In the genomic region with DNA sequence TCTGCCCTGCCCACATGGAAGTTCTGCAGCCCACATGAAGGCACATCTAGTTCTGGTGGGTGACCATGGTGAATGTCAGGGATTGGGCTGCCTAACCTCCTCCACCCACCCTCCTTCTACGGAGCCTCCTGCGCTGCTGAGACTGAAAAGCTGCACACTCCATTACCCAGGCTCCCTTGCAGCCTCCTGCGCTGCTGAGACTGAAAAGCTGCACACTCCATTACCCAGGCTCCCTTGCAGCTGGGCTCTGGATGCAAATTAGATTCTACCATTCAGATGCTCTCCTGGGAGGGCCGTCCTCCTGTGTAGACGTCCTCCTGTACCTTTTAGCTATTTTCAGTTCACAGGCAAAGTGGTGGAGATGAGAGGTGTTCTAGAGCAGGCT, we compare ENCODE assay signal across 2 cellular contexts.
TF ChIP-seq lines count a peak whose summit lies in the region.

No MANE protein-coding gene starts in this region.

TF ChIP-seq in K562, 482 proteins besides CTCF, POLR2A, EP300 and RAD21:
- TF ChIP-seq, protein P1, sequence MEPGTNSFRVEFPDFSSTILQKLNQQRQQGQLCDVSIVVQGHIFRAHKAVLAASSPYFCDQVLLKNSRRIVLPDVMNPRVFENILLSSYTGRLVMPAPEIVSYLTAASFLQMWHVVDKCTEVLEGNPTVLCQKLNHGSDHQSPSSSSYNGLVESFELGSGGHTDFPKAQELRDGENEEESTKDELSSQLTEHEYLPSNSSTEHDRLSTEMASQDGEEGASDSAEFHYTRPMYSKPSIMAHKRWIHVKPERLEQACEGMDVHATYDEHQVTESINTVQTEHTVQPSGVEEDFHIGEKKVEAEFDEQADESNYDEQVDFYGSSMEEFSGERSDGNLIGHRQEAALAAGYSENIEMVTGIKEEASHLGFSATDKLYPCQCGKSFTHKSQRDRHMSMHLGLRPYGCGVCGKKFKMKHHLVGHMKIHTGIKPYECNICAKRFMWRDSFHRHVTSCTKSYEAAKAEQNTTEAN (CRISPR knock-in tag; IDR thresholded peaks at IDR 0.05) = no peak
- TF ChIP-seq ZNF589 (CRISPR knock-in tag; IDR thresholded peaks at IDR 0.05; ENCODE audit: low read depth) (no peak), ZNF232 (CRISPR knock-in tag; IDR thresholded peaks at IDR 0.05) (no peak), SIN3B (IDR thresholded peaks at IDR 0.05; ENCODE audit: low read depth) (no peak), SMARCA4 (IDR thresholded peaks at IDR 0.05) (no peak), ZNF143 (CRISPR knock-in tag; IDR thresholded peaks at IDR 0.05) (0 out of 2 replicates have a peak, but pooled peaks have one; percentile 14), ZNF184 (CRISPR knock-in tag; IDR thresholded peaks at IDR 0.05) (no peak), ZNF57 (CRISPR knock-in tag; IDR thresholded peaks at IDR 0.05) (no peak), MAFK (IDR thresholded peaks at IDR 0.05; ENCODE audit: low read length) (no peak), NRF1 (conservative IDR thresholded peaks at IDR 0.05 in 1 of 2, IDR thresholded peaks at IDR 0.05 in 1 of 2) (peak; percentile 55 to 56; a peak in 3 of 4 replicates)
- TF ChIP-seq, protein P2, sequence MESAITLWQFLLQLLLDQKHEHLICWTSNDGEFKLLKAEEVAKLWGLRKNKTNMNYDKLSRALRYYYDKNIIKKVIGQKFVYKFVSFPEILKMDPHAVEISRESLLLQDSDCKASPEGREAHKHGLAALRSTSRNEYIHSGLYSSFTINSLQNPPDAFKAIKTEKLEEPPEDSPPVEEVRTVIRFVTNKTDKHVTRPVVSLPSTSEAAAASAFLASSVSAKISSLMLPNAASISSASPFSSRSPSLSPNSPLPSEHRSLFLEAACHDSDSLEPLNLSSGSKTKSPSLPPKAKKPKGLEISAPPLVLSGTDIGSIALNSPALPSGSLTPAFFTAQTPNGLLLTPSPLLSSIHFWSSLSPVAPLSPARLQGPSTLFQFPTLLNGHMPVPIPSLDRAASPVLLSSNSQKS (CRISPR knock-in tag; IDR thresholded peaks at IDR 0.05) = no peak
- TF ChIP-seq, protein P3, sequence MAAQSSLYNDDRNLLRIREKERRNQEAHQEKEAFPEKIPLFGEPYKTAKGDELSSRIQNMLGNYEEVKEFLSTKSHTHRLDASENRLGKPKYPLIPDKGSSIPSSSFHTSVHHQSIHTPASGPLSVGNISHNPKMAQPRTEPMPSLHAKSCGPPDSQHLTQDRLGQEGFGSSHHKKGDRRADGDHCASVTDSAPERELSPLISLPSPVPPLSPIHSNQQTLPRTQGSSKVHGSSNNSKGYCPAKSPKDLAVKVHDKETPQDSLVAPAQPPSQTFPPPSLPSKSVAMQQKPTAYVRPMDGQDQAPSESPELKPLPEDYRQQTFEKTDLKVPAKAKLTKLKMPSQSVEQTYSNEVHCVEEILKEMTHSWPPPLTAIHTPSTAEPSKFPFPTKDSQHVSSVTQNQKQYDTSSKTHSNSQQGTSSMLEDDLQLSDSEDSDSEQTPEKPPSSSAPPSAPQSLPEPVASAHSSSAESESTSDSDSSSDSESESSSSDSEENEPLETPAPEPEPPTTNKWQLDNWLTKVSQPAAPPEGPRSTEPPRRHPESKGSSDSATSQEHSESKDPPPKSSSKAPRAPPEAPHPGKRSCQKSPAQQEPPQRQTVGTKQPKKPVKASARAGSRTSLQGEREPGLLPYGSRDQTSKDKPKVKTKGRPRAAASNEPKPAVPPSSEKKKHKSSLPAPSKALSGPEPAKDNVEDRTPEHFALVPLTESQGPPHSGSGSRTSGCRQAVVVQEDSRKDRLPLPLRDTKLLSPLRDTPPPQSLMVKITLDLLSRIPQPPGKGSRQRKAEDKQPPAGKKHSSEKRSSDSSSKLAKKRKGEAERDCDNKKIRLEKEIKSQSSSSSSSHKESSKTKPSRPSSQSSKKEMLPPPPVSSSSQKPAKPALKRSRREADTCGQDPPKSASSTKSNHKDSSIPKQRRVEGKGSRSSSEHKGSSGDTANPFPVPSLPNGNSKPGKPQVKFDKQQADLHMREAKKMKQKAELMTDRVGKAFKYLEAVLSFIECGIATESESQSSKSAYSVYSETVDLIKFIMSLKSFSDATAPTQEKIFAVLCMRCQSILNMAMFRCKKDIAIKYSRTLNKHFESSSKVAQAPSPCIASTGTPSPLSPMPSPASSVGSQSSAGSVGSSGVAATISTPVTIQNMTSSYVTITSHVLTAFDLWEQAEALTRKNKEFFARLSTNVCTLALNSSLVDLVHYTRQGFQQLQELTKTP (IDR thresholded peaks at IDR 0.05; ENCODE audit: low read depth in 1 of 2, partially characterized antibody in 2 of 2) = peak in 1 of 2 experiments; percentile 84

TF ChIP-seq in WTC11, 78 proteins besides CTCF, POLR2A, EP300 and RAD21 (continued from another document):
- TF ChIP-seq, protein P4, sequence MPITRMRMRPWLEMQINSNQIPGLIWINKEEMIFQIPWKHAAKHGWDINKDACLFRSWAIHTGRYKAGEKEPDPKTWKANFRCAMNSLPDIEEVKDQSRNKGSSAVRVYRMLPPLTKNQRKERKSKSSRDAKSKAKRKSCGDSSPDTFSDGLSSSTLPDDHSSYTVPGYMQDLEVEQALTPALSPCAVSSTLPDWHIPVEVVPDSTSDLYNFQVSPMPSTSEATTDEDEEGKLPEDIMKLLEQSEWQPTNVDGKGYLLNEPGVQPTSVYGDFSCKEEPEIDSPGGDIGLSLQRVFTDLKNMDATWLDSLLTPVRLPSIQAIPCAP (CRISPR knock-in tag; IDR thresholded peaks at IDR 0.05) = no peak
- TF ChIP-seq GABPB1 (CRISPR knock-in tag; IDR thresholded peaks at IDR 0.05) (no peak), EMX1 (CRISPR knock-in tag; IDR thresholded peaks at IDR 0.05) (no peak), NR1H2 (CRISPR knock-in tag; IDR thresholded peaks at IDR 0.05) (no peak), GTF2I (CRISPR knock-in tag; conservative IDR thresholded peaks at IDR 0.05) (no peak), ESRRA (CRISPR knock-in tag; IDR thresholded peaks at IDR 0.05; ENCODE audit: borderline replicate concordance) (no peak), OVOL2 (CRISPR knock-in tag; IDR thresholded peaks at IDR 0.05; ENCODE audit: borderline replicate concordance) (no peak)
- TF ChIP-seq, protein P5, sequence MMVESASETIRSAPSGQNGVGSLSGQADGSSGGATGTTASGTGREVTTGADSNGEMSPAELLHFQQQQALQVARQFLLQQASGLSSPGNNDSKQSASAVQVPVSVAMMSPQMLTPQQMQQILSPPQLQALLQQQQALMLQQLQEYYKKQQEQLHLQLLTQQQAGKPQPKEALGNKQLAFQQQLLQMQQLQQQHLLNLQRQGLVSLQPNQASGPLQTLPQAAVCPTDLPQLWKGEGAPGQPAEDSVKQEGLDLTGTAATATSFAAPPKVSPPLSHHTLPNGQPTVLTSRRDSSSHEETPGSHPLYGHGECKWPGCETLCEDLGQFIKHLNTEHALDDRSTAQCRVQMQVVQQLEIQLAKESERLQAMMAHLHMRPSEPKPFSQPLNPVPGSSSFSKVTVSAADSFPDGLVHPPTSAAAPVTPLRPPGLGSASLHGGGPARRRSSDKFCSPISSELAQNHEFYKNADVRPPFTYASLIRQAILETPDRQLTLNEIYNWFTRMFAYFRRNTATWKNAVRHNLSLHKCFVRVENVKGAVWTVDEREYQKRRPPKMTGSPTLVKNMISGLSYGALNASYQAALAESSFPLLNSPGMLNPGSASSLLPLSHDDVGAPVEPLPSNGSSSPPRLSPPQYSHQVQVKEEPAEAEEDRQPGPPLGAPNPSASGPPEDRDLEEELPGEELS (CRISPR knock-in tag; IDR thresholded peaks at IDR 0.05) = no peak
- TF ChIP-seq, protein P6, sequence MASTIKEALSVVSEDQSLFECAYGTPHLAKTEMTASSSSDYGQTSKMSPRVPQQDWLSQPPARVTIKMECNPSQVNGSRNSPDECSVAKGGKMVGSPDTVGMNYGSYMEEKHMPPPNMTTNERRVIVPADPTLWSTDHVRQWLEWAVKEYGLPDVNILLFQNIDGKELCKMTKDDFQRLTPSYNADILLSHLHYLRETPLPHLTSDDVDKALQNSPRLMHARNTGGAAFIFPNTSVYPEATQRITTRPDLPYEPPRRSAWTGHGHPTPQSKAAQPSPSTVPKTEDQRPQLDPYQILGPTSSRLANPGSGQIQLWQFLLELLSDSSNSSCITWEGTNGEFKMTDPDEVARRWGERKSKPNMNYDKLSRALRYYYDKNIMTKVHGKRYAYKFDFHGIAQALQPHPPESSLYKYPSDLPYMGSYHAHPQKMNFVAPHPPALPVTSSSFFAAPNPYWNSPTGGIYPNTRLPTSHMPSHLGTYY (CRISPR knock-in tag; IDR thresholded peaks at IDR 0.05) = no peak
- TF ChIP-seq, protein P7, sequence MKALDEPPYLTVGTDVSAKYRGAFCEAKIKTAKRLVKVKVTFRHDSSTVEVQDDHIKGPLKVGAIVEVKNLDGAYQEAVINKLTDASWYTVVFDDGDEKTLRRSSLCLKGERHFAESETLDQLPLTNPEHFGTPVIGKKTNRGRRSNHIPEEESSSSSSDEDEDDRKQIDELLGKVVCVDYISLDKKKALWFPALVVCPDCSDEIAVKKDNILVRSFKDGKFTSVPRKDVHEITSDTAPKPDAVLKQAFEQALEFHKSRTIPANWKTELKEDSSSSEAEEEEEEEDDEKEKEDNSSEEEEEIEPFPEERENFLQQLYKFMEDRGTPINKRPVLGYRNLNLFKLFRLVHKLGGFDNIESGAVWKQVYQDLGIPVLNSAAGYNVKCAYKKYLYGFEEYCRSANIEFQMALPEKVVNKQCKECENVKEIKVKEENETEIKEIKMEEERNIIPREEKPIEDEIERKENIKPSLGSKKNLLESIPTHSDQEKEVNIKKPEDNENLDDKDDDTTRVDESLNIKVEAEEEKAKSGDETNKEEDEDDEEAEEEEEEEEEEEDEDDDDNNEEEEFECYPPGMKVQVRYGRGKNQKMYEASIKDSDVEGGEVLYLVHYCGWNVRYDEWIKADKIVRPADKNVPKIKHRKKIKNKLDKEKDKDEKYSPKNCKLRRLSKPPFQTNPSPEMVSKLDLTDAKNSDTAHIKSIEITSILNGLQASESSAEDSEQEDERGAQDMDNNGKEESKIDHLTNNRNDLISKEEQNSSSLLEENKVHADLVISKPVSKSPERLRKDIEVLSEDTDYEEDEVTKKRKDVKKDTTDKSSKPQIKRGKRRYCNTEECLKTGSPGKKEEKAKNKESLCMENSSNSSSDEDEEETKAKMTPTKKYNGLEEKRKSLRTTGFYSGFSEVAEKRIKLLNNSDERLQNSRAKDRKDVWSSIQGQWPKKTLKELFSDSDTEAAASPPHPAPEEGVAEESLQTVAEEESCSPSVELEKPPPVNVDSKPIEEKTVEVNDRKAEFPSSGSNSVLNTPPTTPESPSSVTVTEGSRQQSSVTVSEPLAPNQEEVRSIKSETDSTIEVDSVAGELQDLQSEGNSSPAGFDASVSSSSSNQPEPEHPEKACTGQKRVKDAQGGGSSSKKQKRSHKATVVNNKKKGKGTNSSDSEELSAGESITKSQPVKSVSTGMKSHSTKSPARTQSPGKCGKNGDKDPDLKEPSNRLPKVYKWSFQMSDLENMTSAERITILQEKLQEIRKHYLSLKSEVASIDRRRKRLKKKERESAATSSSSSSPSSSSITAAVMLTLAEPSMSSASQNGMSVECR (CRISPR knock-in tag; IDR thresholded peaks at IDR 0.05; ENCODE audit: borderline replicate concordance) = no peak
- TF ChIP-seq, protein P8, sequence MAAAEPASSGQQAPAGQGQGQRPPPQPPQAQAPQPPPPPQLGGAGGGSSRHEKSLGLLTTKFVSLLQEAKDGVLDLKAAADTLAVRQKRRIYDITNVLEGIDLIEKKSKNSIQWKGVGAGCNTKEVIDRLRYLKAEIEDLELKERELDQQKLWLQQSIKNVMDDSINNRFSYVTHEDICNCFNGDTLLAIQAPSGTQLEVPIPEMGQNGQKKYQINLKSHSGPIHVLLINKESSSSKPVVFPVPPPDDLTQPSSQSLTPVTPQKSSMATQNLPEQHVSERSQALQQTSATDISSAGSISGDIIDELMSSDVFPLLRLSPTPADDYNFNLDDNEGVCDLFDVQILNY (CRISPR knock-in tag; IDR thresholded peaks at IDR 0.05) = no peak
